ENCODE assay signal across 1 cellular context in genomic region chr2:109452318-109453305, GRCh38.
TF ChIP-seq lines count a peak whose summit lies in the region.

No MANE protein-coding gene starts in this region.

TF ChIP-seq in SK-N-SH treated with all-trans-retinoic acid at 6 μM for 48 hours, 23 proteins besides CTCF, POLR2A, EP300 and RAD21 (continued from another document):
- TF ChIP-seq CREB5 (CRISPR knock-in tag; IDR thresholded peaks at IDR 0.05; ENCODE audit: low read depth) (no peak), GLIS3 (CRISPR knock-in tag; IDR thresholded peaks at IDR 0.05) (no peak), SNAI2 (CRISPR knock-in tag; IDR thresholded peaks at IDR 0.05) (no peak), ZFP30 (CRISPR knock-in tag; IDR thresholded peaks at IDR 0.05) (no peak), TSHZ2 (CRISPR knock-in tag; IDR thresholded peaks at IDR 0.05) (no peak), ZNF70 (CRISPR knock-in tag; IDR thresholded peaks at IDR 0.05) (no peak), TOX (CRISPR knock-in tag; IDR thresholded peaks at IDR 0.05; ENCODE audit: borderline replicate concordance) (no peak)
